ENCODE assay signal across 20 cellular contexts in the genomic region with DNA sequence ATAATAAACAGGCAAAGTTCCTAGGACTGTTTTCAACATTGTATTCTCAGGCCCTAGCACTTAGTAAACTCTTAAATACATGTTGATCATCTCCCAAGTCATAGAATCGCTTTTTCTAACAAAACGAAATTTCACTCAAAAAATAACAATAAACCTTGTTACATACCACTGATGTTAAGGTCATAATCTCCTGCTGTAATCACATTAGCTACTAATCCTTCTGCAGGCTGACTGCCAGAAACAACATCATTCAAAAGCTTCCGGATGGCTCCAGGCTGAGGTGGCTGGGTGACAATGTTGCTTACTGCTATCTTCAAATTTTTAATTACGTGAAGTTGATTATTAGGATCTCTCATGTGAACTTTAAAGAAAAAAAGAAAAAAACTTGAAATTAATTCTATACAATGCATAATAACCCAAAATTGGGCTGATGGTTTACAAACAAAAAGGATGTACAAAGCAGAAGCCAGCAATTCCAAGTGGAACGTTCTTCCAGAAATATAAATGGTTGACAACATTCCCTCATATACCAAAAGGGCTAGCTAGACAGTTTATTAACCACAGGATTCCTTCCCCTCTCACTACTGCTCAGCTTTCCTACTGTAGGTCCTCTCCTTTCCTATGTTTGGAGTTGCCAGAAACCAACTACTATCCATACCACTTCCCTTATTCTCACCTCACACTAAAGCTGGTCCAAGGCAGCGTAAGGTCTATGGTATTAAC. TPM values are rescaled to one million over a fixed set of nuclear protein-coding genes. Genes with fewer than 3 reads are reported as not detected.
DNase-seq lines count a peak whose midpoint lies in the region; ATAC-seq and TF ChIP-seq lines count a peak whose summit lies in the region.
"Had no signal": no experiment of that assay in that cellular context is flagged by ENCODE, and none has a peak within 500 bp of the region (broad histone marks: within the 10 kb centered on the region; RNA-seq: fewer than 3 reads in every experiment).

No MANE protein-coding gene starts in this region.

- no peaks in the 10 kb centered on the region for H3K9me3 Mint-ChIP-seq in activated CD8-positive, alpha-beta T cell treated with anti-CD3 and anti-CD28 coated beads, Interleukin-2, amount 10 ng/mL, durations not matched to agents 7 days and 5 days (ENCODE audit: insufficient read depth)
- H3K9me3 Mint-ChIP-seq in activated CD8-positive, alpha-beta T cell treated with anti-CD3 and anti-CD28 coated beads for 36 hours: no peaks in the 10 kb centered on the region
- H3K9me3 Mint-ChIP-seq: T-helper 1 cell treated with Interleukin-12 subunit alpha and Interleukin-12 subunit beta and Interleukin-4 antibody, amounts not matched to agents 30 μg/mL and 1 μg/mL, for 36 hours had no signal

- CTCF ChIA-PET in activated CD8-positive, alpha-beta T cell treated with anti-CD3 and anti-CD28 coated beads, Interleukin-2, amount 10 ng/mL, durations not matched to agents 7 days and 5 days (lab: Charles Lee): interaction anchor here (1.6 kb wide), 1 partner anchor 141 kb away, joined by 5 read pairs; no protein-coding TSS in a partner anchor
- CTCF ChIA-PET in activated CD8-positive, alpha-beta T cell treated with anti-CD3 and anti-CD28 coated beads for 36 hours (lab: Charles Lee): no interaction called here
- CTCF ChIA-PET in PC-9 (lab: Charles Lee): no interaction called here

- no peak for ATAC-seq in activated CD8-positive, alpha-beta T cell treated with anti-CD3 and anti-CD28 coated beads, Interleukin-2, amount 10 ng/mL, durations not matched to agents 7 days and 5 days
- no peak for ATAC-seq in activated CD8-positive, alpha-beta T cell treated with anti-CD3 and anti-CD28 coated beads for 36 hours
- no peak for ATAC-seq in body of pancreas
- ATAC-seq: Panc1 had no signal

- intact Hi-C loops in activated CD8-positive, alpha-beta T cell treated with anti-CD3 and anti-CD28 coated beads for 36 hours (cut with micrococcal nuclease): no loop called here
- intact Hi-C loops in PC-9 (cut with micrococcal nuclease; ENCODE audit: unreplicated experiment): no loop called here
- intact Hi-C loops in lower leg skin (cut with DNase I; ENCODE audit: low total_unique reads): no loop called here
- intact Hi-C loops in body of pancreas (cut with DNase I): no loop called here

- no peaks in the 10 kb centered on the region for H3K27me3 Mint-ChIP-seq in activated CD8-positive, alpha-beta T cell treated with anti-CD3 and anti-CD28 coated beads, Interleukin-2, amount 10 ng/mL, durations not matched to agents 7 days and 5 days (ENCODE audit: low read depth)
- H3K27me3 Mint-ChIP-seq in activated CD8-positive, alpha-beta T cell treated with anti-CD3 and anti-CD28 coated beads for 36 hours: no peaks in the 10 kb centered on the region

- H3F3A ChIP-seq in PC-9 (ENCODE audit: insufficient read depth, low read depth): no peaks in the 10 kb centered on the region

- H3K27ac Mint-ChIP-seq in activated CD8-positive, alpha-beta T cell treated with anti-CD3 and anti-CD28 coated beads, Interleukin-2, amount 10 ng/mL, durations not matched to agents 7 days and 5 days: peak overlapping the region; percentile 59
- no peak overlapping the region for H3K27ac Mint-ChIP-seq in activated CD8-positive, alpha-beta T cell treated with anti-CD3 and anti-CD28 coated beads for 36 hours
- H3K27ac Mint-ChIP-seq: T-helper 1 cell treated with Interleukin-12 subunit alpha and Interleukin-12 subunit beta and Interleukin-4 antibody, amounts not matched to agents 30 μg/mL and 1 μg/mL, for 36 hours had no signal

- no peaks in the 10 kb centered on the region for H3K9me2 ChIP-seq in PC-9 (ENCODE audit: insufficient read depth)

- H2AFZ ChIP-seq in PC-9: no peak overlapping the region

- H3K4me1 ChIP-seq in PC-9 (replicated peaks; ENCODE audit: insufficient read depth) (no peaks in the 10 kb centered on the region), body of pancreas (peaks cover 21% of the 10 kb centered on the region)
- H3K4me1 ChIP-seq: breast epithelium had no signal

- WGBS in lower leg skin, 2 donors: 48 to 55% methylated on average over 6 of the region's 6 CpGs
- WGBS in body of pancreas, 2 donors: 61 to 66% methylated on average over 6 of the region's 6 CpGs

- POLR2A ChIA-PET in activated CD8-positive, alpha-beta T cell treated with anti-CD3 and anti-CD28 coated beads, Interleukin-2, amount 10 ng/mL, durations not matched to agents 7 days and 5 days (lab: Charles Lee): no interaction called here
- POLR2A ChIA-PET in activated CD8-positive, alpha-beta T cell treated with anti-CD3 and anti-CD28 coated beads for 36 hours (lab: Charles Lee): interaction anchor here (1.0 kb wide), 1 partner anchor 11 kb away, joined by 3 read pairs; no protein-coding TSS in a partner anchor
- POLR2A ChIA-PET in PC-9 (lab: Charles Lee; ENCODE audit: unreplicated experiment): no interaction called here

- H3K4me1 Mint-ChIP-seq in activated CD8-positive, alpha-beta T cell treated with anti-CD3 and anti-CD28 coated beads, Interleukin-2, amount 10 ng/mL, durations not matched to agents 7 days and 5 days (ENCODE audit: low read depth): no peaks in the 10 kb centered on the region
- peaks cover 2% of the 10 kb centered on the region for H3K4me1 Mint-ChIP-seq in activated CD8-positive, alpha-beta T cell treated with anti-CD3 and anti-CD28 coated beads for 36 hours (ENCODE audit: low read depth)

- no TSS peak for BruUV-seq in PC-9 (replicated peaks; lab: Mats Ljungman, UMichigan)

- TF ChIP-seq POLR2A in lower leg skin (IDR thresholded peaks at IDR 0.05): no peak
- TF ChIP-seq POLR2A in body of pancreas (IDR thresholded peaks at IDR 0.05): no peak

- no peaks in the 10 kb centered on the region for H4K20me1 ChIP-seq in PC-9 (ENCODE audit: insufficient read depth)

- no peak overlapping the region for H3K4me3 Mint-ChIP-seq in activated CD8-positive, alpha-beta T cell treated with anti-CD3 and anti-CD28 coated beads, Interleukin-2, amount 10 ng/mL, durations not matched to agents 7 days and 5 days
- H3K4me3 Mint-ChIP-seq in activated CD8-positive, alpha-beta T cell treated with anti-CD3 and anti-CD28 coated beads for 36 hours: no peak overlapping the region
- H3K4me3 Mint-ChIP-seq: T-helper 1 cell treated with Interleukin-12 subunit alpha and Interleukin-12 subunit beta and Interleukin-4 antibody, amounts not matched to agents 30 μg/mL and 1 μg/mL, for 36 hours had no signal

- H3K4me2 ChIP-seq in PC-9: no peak overlapping the region

- H3K27me3 ChIP-seq in PC-9 (ENCODE audit: insufficient read depth, low read depth) (no peaks in the 10 kb centered on the region), body of pancreas (no peaks in the 10 kb centered on the region)
- H3K27me3 ChIP-seq: breast epithelium, spleen had no signal

- H3K27ac ChIP-seq in PC-9 (no peak overlapping the region), body of pancreas (no peak overlapping the region)
- H3K27ac ChIP-seq: breast epithelium, left ventricle myocardium inferior, spleen had no signal

- H3K79me2 ChIP-seq in PC-9 (ENCODE audit: low read depth): no peaks in the 10 kb centered on the region

- no peak overlapping the region for H3K4me3 ChIP-seq in fibroblast of villous mesenchyme (ENCODE audit: low read depth, low read length)
- H3K4me3 ChIP-seq in PC-9: no peak overlapping the region
- H3K4me3 ChIP-seq in lower leg skin (ENCODE audit: low read depth, poor library complexity, severe bottlenecking): no peak overlapping the region
- H3K4me3 ChIP-seq in body of pancreas: no peak overlapping the region
- H3K4me3 ChIP-seq: breast epithelium, left ventricle myocardium inferior, spleen had no signal

- H3K36me3 ChIP-seq in PC-9 (ENCODE audit: low read depth) (no peaks in the 10 kb centered on the region), body of pancreas (replicated peaks in 1 of 2; ENCODE audit: insufficient read depth in 1 of 2, low read depth in 2 of 2) (no peaks in the 10 kb centered on the region)
- H3K36me3 ChIP-seq: breast epithelium had no signal

- no peak for DNase-seq in activated CD8-positive, alpha-beta T cell treated with anti-CD3 and anti-CD28 coated beads, Interleukin-2, amount 10 ng/mL, durations not matched to agents 7 days and 5 days
- no peak for DNase-seq in activated CD8-positive, alpha-beta T cell treated with anti-CD3 and anti-CD28 coated beads for 36 hours
- DNase-seq in amniotic epithelial cell (ENCODE audit: low read depth) (peak; percentile 47), fibroblast of villous mesenchyme (ENCODE audit: low read depth) (peak; percentile 28), PC-9 (no peak), lower leg skin (ENCODE audit: low spot score in 2 of 2) (no peak), body of pancreas (no peak), superior temporal gyrus (ENCODE audit: extremely low spot score) (no peak)
- DNase-seq: activated CD4-positive, alpha-beta T cell treated with anti-CD3 and anti-CD28 coated beads, Interleukin-2, amount 50 U/mL, for 48 hours; activated gamma-delta T cell; COR-L47; left ventricle myocardium inferior; NCI-H1105 treated with DMSO at 0.1 percent for 48 hours; NCI-H446; nucleus accumbens; spleen; substantia nigra had no signal

- TF ChIP-seq CTCF in activated CD8-positive, alpha-beta T cell treated with anti-CD3 and anti-CD28 coated beads for 36 hours (IDR thresholded peaks at IDR 0.05): no peak
- TF ChIP-seq CTCF in fibroblast of villous mesenchyme (IDR thresholded peaks at IDR 0.05; ENCODE audit: insufficient read depth, low read depth, low read length) (no peak), PC-9 (conservative IDR thresholded peaks at IDR 0.05) (no peak), lower leg skin (IDR thresholded peaks at IDR 0.05) (no peak), body of pancreas (IDR thresholded peaks at IDR 0.05) (no peak)

- peaks cover 19% of the 10 kb centered on the region for H3K36me3 Mint-ChIP-seq in activated CD8-positive, alpha-beta T cell treated with anti-CD3 and anti-CD28 coated beads, Interleukin-2, amount 10 ng/mL, durations not matched to agents 7 days and 5 days (ENCODE audit: low read depth)
- H3K36me3 Mint-ChIP-seq in activated CD8-positive, alpha-beta T cell treated with anti-CD3 and anti-CD28 coated beads for 36 hours (ENCODE audit: low read depth): peaks cover 11% of the 10 kb centered on the region

- H3K9me3 ChIP-seq in PC-9 (ENCODE audit: insufficient read depth, low read depth): no peaks in the 10 kb centered on the region
- no peaks in the 10 kb centered on the region for H3K9me3 ChIP-seq in body of pancreas
- H3K9me3 ChIP-seq: breast epithelium, left ventricle myocardium inferior, spleen had no signal

RNA-seq across cellular contexts. Expression of gene TRAPPC8, which starts 11.6 kb away (rescaled TPM):
- 10 to 100 TPM; 41.5 to 42.1 TPM for total RNA-seq in activated CD8-positive, alpha-beta T cell treated with anti-CD3 and anti-CD28 coated beads, Interleukin-2, amount 10 ng/mL, durations not matched to agents 7 days and 5 days
- total RNA-seq in activated CD8-positive, alpha-beta T cell treated with anti-CD3 and anti-CD28 coated beads for 36 hours: 10 to 100 TPM; 26.1 to 29.6 TPM
- total RNA-seq in fibroblast of villous mesenchyme (43.5 and 56.6 TPM in 2 replicates), PC-9 (2021) (20.9 and 21.7 TPM in 2 replicates), lower leg skin (10 to 100 TPM; 43.3 to 54.6 (median 50.5) TPM), body of pancreas (10 to 100 TPM; 18.7 to 20.8 TPM)

Comparison
In these comparisons a context has a peak if more than half of its experiments do, and no peak if none do; other contexts are left out.
1. DNase-seq: peak in amniotic epithelial cell (single experiment) and fibroblast of villous mesenchyme (single experiment); none in activated CD8-positive, alpha-beta T cell treated with anti-CD3 and anti-CD28 coated beads, Interleukin-2, amount 10 ng/mL, durations not matched to agents 7 days and 5 days (single experiment), activated CD8-positive, alpha-beta T cell treated with anti-CD3 and anti-CD28 coated beads for 36 hours (single experiment), PC-9 (0 of 2), lower leg skin (0 of 2), body of pancreas (0 of 4) and superior temporal gyrus (single experiment).